ENCODE assay signal across 24 cellular contexts in genomic region chr10:97079157-97079435, GRCh38.
"Had no signal": no experiment of that assay in that cellular context is flagged by ENCODE, and none has a peak within 500 bp of the region (broad histone marks: within the 10 kb centered on the region; RNA-seq: fewer than 3 reads in every experiment).

No MANE protein-coding gene starts in this region.

- H3K27ac ChIP-seq: stomach, suprapubic skin, testis, thoracic aorta, thyroid gland, tibial artery, tibial nerve, transverse colon, upper lobe of left lung, upper lobe of right lung, uterus, vagina had no signal

- H3K9me3 ChIP-seq: stomach, suprapubic skin, testis, thoracic aorta, thyroid gland, tibial artery, tibial nerve, transverse colon, upper lobe of left lung, upper lobe of right lung, uterus, vagina had no signal

- H3K27me3 ChIP-seq: testis, thyroid gland, upper lobe of left lung, uterus, vagina had no signal

- DNase-seq: stimulated activated CD4-positive, alpha-beta T cell treated with anti-CD3 and anti-CD28 coated beads, Interleukin-2, amount 100 ng/mL, for 48 hours; stimulated activated CD4-positive, alpha-beta T cell treated with anti-CD3 and anti-CD28 coated beads, Interleukin-4, amount 100 ng/mL, for 1 hour; stimulated activated CD4-positive, alpha-beta T cell treated with anti-CD3 and anti-CD28 coated beads, Interleukin-4, amount 100 ng/mL, for 24 hours; stimulated activated CD4-positive, alpha-beta T cell treated with anti-CD3 and anti-CD28 coated beads, Interleukin-4, amount 100 ng/mL, for 4 hours; stimulated activated CD8-positive, alpha-beta memory T cell treated with anti-CD3 and anti-CD28 coated beads, Interleukin-4, amount 100 ng/mL, for 48 hours; stimulated activated naive B cell treated with anti-CD40 and anti-IgM and Interleukin-4, amounts not matched to agents 10 μg/mL and 1 μg/mL and 100 μg/mL, for 72 hours; stimulated activated naive CD4-positive, alpha-beta T cell; stimulated activated naive CD4-positive, alpha-beta T cell treated with Interleukin-2 at 50 U/mL for 16 hours; stimulated activated naive CD8-positive, alpha-beta T cell treated with anti-CD3 and anti-CD28 coated beads, Interleukin-15, amount 100 ng/mL, for 72 hours; stimulated activated naive CD8-positive, alpha-beta T cell treated with anti-CD3 and anti-CD28 coated beads, Interleukin-15, Interleukin-2, amounts not matched to agents 100 U/mL and 50 U/mL, for 24 hours; stomach; substantia nigra; testis; thyroid gland; tibial artery; transverse colon; trophoblast cell; upper lobe of right lung; uterus had no signal

- H3K36me3 ChIP-seq: stomach, suprapubic skin, thoracic aorta, thyroid gland, tibial artery, tibial nerve, transverse colon, upper lobe of left lung, upper lobe of right lung, uterus, vagina had no signal

- H3K4me3 ChIP-seq: stomach, suprapubic skin, testis, thoracic aorta, thyroid gland, tibial artery, tibial nerve, transverse colon, upper lobe of left lung, upper lobe of right lung, uterus, vagina had no signal
